30 cellular contexts compared by ENCODE assay signal in genomic region chr13:103246581-103247200, GRCh38.
"Had no signal": no experiment of that assay in that cellular context is flagged by ENCODE, and none has a peak within 500 bp of the region (broad histone marks: within the 10 kb centered on the region; RNA-seq: fewer than 3 reads in every experiment).

No MANE protein-coding gene starts in this region.

- H3K4me1 Mint-ChIP-seq: natural killer cell; neural crest cell; stimulated activated naive CD8-positive, alpha-beta T cell treated with anti-CD3 and anti-CD28 coated beads, Interleukin-15, amount 100 ng/mL, for 72 hours had no signal

- H3K4me3 ChIP-seq: esophagus squamous epithelium, heart right ventricle, left ventricle myocardium inferior, lower lobe of right lung, pancreas, right atrium auricular region, smooth muscle cell, suprapubic skin, transverse colon, vagina had no signal

- H3K36me3 ChIP-seq: esophagus squamous epithelium, heart right ventricle, left ventricle myocardium inferior, lower lobe of right lung, neutrophil, pancreas, right atrium auricular region, suprapubic skin, transverse colon, vagina had no signal

- H3K27me3 ChIP-seq: esophagus squamous epithelium, heart right ventricle, neutrophil, pancreas, right atrium auricular region, suprapubic skin, transverse colon, vagina had no signal

- H3K4me1 ChIP-seq: esophagus squamous epithelium, heart right ventricle, left ventricle myocardium inferior, lower lobe of right lung, pancreas, right atrium auricular region, suprapubic skin, transverse colon, vagina had no signal

- FAIRE-seq: endometrium, islet of Langerhans, pancreas had no signal

- H3K36me3 Mint-ChIP-seq: natural killer cell had no signal

- H3K27ac Mint-ChIP-seq: effector memory CD8-positive, alpha-beta T cell; natural killer cell; stimulated activated naive CD8-positive, alpha-beta T cell treated with anti-CD3 and anti-CD28 coated beads, Interleukin-15, amount 100 ng/mL, for 72 hours had no signal

- H3K27me3 Mint-ChIP-seq: effector memory CD8-positive, alpha-beta T cell; stimulated activated naive CD8-positive, alpha-beta T cell treated with anti-CD3 and anti-CD28 coated beads, Interleukin-15, amount 100 ng/mL, for 72 hours had no signal

- ATAC-seq: effector memory CD8-positive, alpha-beta T cell; heart right ventricle; left colon; lower lobe of right lung; natural killer cell; pancreas; sciatic nerve; stimulated activated naive CD8-positive, alpha-beta T cell treated with anti-CD3 and anti-CD28 coated beads, Interleukin-15, amount 100 ng/mL, for 72 hours had no signal

- H3K9me3 ChIP-seq: esophagus squamous epithelium, lower lobe of right lung, neutrophil, pancreas, right atrium auricular region, transverse colon, vagina had no signal

- H3K4me3 Mint-ChIP-seq: effector memory CD8-positive, alpha-beta T cell; natural killer cell; neural crest cell; stimulated activated naive CD8-positive, alpha-beta T cell treated with anti-CD3 and anti-CD28 coated beads, Interleukin-15, amount 100 ng/mL, for 72 hours had no signal

- DNase-seq: cortex of kidney; effector memory CD8-positive, alpha-beta T cell; erythroblast; esophagus squamous epithelium; foreskin melanocyte; glutamatergic neuron; heart right ventricle; hippocampal formation; kidney glomerular epithelial cell; left colon; left ventricle myocardium inferior; lower lobe of right lung; natural killer cell; pancreas; stimulated activated CD4-positive, alpha-beta T cell treated with anti-CD3 and anti-CD28 coated beads, Interleukin-12 subunit alpha, Interleukin-12 subunit beta, amount 100 ng/mL, for 4 hours; stimulated activated CD4-positive, alpha-beta T cell treated with anti-CD3 and anti-CD28 coated beads, Interleukin-1b, Interleukin-23, amount 100 ng/mL, for 48 hours; stimulated activated CD4-positive, alpha-beta T cell treated with anti-CD3 and anti-CD28 coated beads, Interleukin-4, amount 100 ng/mL, for 1 hour; stimulated activated CD8-positive, alpha-beta memory T cell treated with anti-CD3 and anti-CD28 coated beads, Interleukin-4, amount 100 ng/mL, for 48 hours; stimulated activated naive CD4-positive, alpha-beta T cell; stimulated activated naive CD8-positive, alpha-beta T cell treated with anti-CD3 and anti-CD28 coated beads, Interleukin-15, amount 100 ng/mL, for 72 hours; transverse colon had no signal
